ENCODE assay signal across 1 cellular context in genomic region chr2:221435161-221435560, GRCh38.
TF ChIP-seq lines count a peak whose summit lies in the region.

No MANE protein-coding gene starts in this region.

TF ChIP-seq in GM23338, 12 proteins besides CTCF, POLR2A, EP300 and RAD21 (continued from another document):
- TF ChIP-seq REST (IDR thresholded peaks at IDR 0.05; ENCODE audit: unreplicated experiment) (no peak), EZH2phosphoT487 (IDR thresholded peaks at IDR 0.05; ENCODE audit: unreplicated experiment) (no peak), ZNF462 (CRISPR knock-in tag; IDR thresholded peaks at IDR 0.05) (no peak), CREB1 (CRISPR knock-in tag; IDR thresholded peaks at IDR 0.05; ENCODE audit: low read depth) (no peak), POLR2AphosphoS5 (IDR thresholded peaks at IDR 0.05; ENCODE audit: low read depth) (no peak), JUNB (IDR thresholded peaks at IDR 0.05; ENCODE audit: unreplicated experiment) (no peak)
